Comparison of ENCODE assay signal across 24 cellular contexts in genomic region chr13:75468098-75468497, GRCh38. TPM values are rescaled to one million over a fixed set of nuclear protein-coding genes. Genes with fewer than 3 reads are reported as not detected.
DNase-seq lines count a peak whose midpoint lies in the region; ATAC-seq, FAIRE-seq and TF ChIP-seq lines count a peak whose summit lies in the region.
"Had no signal": no experiment of that assay in that cellular context is flagged by ENCODE, and none has a peak within 500 bp of the region (broad histone marks: within the 10 kb centered on the region; RNA-seq: fewer than 3 reads in every experiment).

No MANE protein-coding gene starts in this region.

- DNase-seq in Right ventricle myocardium superior (no peak), cardiac septum (ENCODE audit: low spot score) (no peak), cardiac fibroblast (ENCODE audit: low read depth in 2 of 2) (peak; percentile 46 to 47), uterus (no peak), medulla oblongata (ENCODE audit: extremely low spot score) (no peak)
- DNase-seq in activated naive CD4-positive, alpha-beta T cell treated with anti-CD3 and anti-CD28 coated beads, Interleukin-2, amount 50 U/mL, for 16 hours, result no peak
- DNase-seq: activated CD8-positive, alpha-beta memory T cell treated with anti-CD3 and anti-CD28 coated beads for 24 hours; activated T-cell treated with anti-CD3 and anti-CD28 coated beads, Interleukin-2, amount 50 U/mL, for 4 hours; brain microvascular endothelial cell; cortex of kidney; Karpas-422; left colon; midbrain; NCI-H1105; NCI-H510A; nephron progenitor cell; posterior cingulate gyrus; stimulated activated CD4-positive, alpha-beta T cell treated with anti-CD3 and anti-CD28 coated beads, Interleukin-4, amount 100 ng/mL, for 4 hours; stimulated activated naive CD8-positive, alpha-beta T cell treated with anti-CD3 and anti-CD28 coated beads, Interleukin-15, amount 100 ng/mL, for 72 hours had no signal

- no peaks in the 10 kb centered on the region for H3K36me3 ChIP-seq in uterus
- H3K36me3 ChIP-seq: brain microvascular endothelial cell, HAP-1 had no signal

- peak overlapping the region; percentile 2 to 12 for H3K27ac ChIP-seq in uterus
- H3K27ac ChIP-seq: BLaER1 treated with 17β-estradiol and CSF1 and Interleukin-3, amounts not matched to agents 10 nM and 100 nM; brain microvascular endothelial cell had no signal

- H3K9me3 ChIP-seq in uterus, result no peaks in the 10 kb centered on the region
- H3K9me3 ChIP-seq: HAP-1 had no signal

- H3K27me3 ChIP-seq in uterus, result no peaks in the 10 kb centered on the region
- H3K27me3 ChIP-seq: BLaER1 treated with 17β-estradiol and CSF1 and Interleukin-3, amounts not matched to agents 10 nM and 100 nM; brain microvascular endothelial cell had no signal

- no peak overlapping the region for H3K4me3 ChIP-seq in cardiac fibroblast (replicated peaks in 1 of 2; ENCODE audit: low read depth in 2 of 2, low read length in 2 of 2)
- H3K4me3 ChIP-seq in uterus, result no peak overlapping the region
- H3K4me3 ChIP-seq: BLaER1 treated with 17β-estradiol and CSF1 and Interleukin-3, amounts not matched to agents 10 nM and 100 nM; HAP-1 had no signal

- intact Hi-C loops in Right ventricle myocardium superior (cut with DNase I), result no loop called here
- intact Hi-C loops in cardiac septum (cut with DNase I), result no loop called here
- intact Hi-C loops in uterus (cut with DNase I; ENCODE audit: low total_unique reads), result no loop called here

- ATAC-seq in Right ventricle myocardium superior (ENCODE audit: poor library complexity) (peak; percentile 44), HG03565 (IDR thresholded peaks at IDR 0.05; ENCODE audit: unreplicated experiment) (no peak)
- ATAC-seq: activated T-cell treated with anti-CD3 and anti-CD28 coated beads, Interleukin-2, amount 50 U/mL, for 4 hours; left colon; stimulated activated naive CD8-positive, alpha-beta T cell treated with anti-CD3 and anti-CD28 coated beads, Interleukin-15, amount 100 ng/mL, for 72 hours had no signal

- FAIRE-seq in islet of Langerhans (lab: Jason Lieb, UNC), result peak; percentile 24
- FAIRE-seq: RCC 7860 had no signal

- TF ChIP-seq CTCF in cardiac fibroblast (IDR thresholded peaks at IDR 0.05; ENCODE audit: low read depth, low read length), result no peak
- no peak for TF ChIP-seq CTCF in uterus (IDR thresholded peaks at IDR 0.05)

- TF ChIP-seq POLR2A in uterus (IDR thresholded peaks at IDR 0.05), result no peak

- H3K4me1 ChIP-seq in uterus, result no peaks in the 10 kb centered on the region
- H3K4me1 ChIP-seq: HAP-1 had no signal

RNA-seq across cellular contexts. Expression of gene TBC1D4, which starts 13.9 kb away (rescaled TPM):
- total RNA-seq in Right ventricle myocardium superior (107 TPM), cardiac septum (84.9 TPM), uterus (10 to 100 TPM; 20.2 to 74.7 (median 30.9) TPM)

Comparison
In these comparisons a context has a peak if more than half of its experiments do, and no peak if none do; other contexts are left out.
1. DNase-seq: peak in cardiac fibroblast (2 of 2); none in Right ventricle myocardium superior (single experiment), cardiac septum (single experiment), uterus (0 of 2), medulla oblongata (single experiment) and activated naive CD4-positive, alpha-beta T cell treated with anti-CD3 and anti-CD28 coated beads, Interleukin-2, amount 50 U/mL, for 16 hours (single experiment).